In the genomic region with DNA sequence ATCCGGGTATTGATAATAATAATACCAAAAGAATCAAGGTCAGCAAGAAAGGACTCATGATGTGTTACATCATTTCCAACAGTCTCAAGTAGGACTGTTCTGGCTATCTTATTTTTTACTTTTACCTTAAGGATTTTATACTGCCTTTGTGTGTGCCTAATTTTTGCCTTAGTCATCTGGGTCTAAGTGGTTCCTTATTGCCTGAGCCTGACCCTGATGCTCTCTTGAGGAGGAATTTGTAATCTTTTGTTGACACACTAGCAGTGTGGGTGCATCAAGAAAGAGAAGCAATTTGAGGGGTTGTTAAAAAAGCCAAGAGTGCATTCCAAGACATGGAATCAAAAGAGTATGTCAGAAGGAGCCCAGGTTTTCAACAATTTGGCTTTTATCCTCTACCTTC, we compare ENCODE assay signal across 19 cellular contexts. TPM values are rescaled to one million over a fixed set of nuclear protein-coding genes. Genes with fewer than 3 reads are reported as not detected.
DNase-seq lines count a peak whose midpoint lies in the region; TF ChIP-seq lines count a peak whose summit lies in the region.
"Had no signal": no experiment of that assay in that cellular context is flagged by ENCODE, and none has a peak within 500 bp of the region (broad histone marks: within the 10 kb centered on the region; RNA-seq: fewer than 3 reads in every experiment).

No MANE protein-coding gene starts in this region.

- no peaks in the 10 kb centered on the region for H3K9me3 ChIP-seq in BLaER1
- H3K9me3 ChIP-seq in OCI-LY7 (ENCODE audit: low read length) = no peaks in the 10 kb centered on the region
- no peaks in the 10 kb centered on the region for H3K9me3 ChIP-seq in neutrophil
- H3K9me3 ChIP-seq: HAP-1 had no signal

- H3K9ac ChIP-seq in BLaER1 = no peak overlapping the region
- H3K9ac ChIP-seq: GM23248 had no signal

- DNase-seq in CD1c-positive myeloid dendritic cell (ENCODE audit: extremely low spot score) (peak; percentile 53), OCI-LY7 (ENCODE audit: low spot score) (no peak), superior temporal gyrus (ENCODE audit: extremely low spot score) (no peak), cerebellar cortex (ENCODE audit: low spot score) (no peak)
- no peak for DNase-seq in activated naive CD4-positive, alpha-beta T cell treated with anti-CD3 and anti-CD28 coated beads, Interleukin-2, amount 50 U/mL, for 16 hours
- DNase-seq: 8988T; Calu3; CD8-positive, alpha-beta T cell; DMS79 treated with DMSO at 0.1 percent for 48 hours; EL; GM23248 had no signal

- H3K9me2 ChIP-seq in OCI-LY7 (ENCODE audit: insufficient read depth, low read length) = no peaks in the 10 kb centered on the region

- TF ChIP-seq CTCF in OCI-LY7 (conservative IDR thresholded peaks at IDR 0.05; ENCODE audit: low read length) (no peak), neutrophil (IDR thresholded peaks at IDR 0.05) (no peak)

- no TSS peak for BruUV-seq in OCI-LY7 (replicated peaks; lab: Mats Ljungman, UMichigan)

- no peaks in the 10 kb centered on the region for H4K20me1 ChIP-seq in BLaER1
- no peaks in the 10 kb centered on the region for H4K20me1 ChIP-seq in OCI-LY7 (ENCODE audit: insufficient read depth, low read length)

- CTCF ChIA-PET in OCI-LY7 (lab: Charles Lee; ENCODE audit: unreplicated experiment) = no interaction called here

- H3K4me3 ChIP-seq in BLaER1 = no peak overlapping the region
- no peak overlapping the region for H3K4me3 ChIP-seq in OCI-LY7 (ENCODE audit: low read depth, low read length, poor library complexity, severe bottlenecking)
- H3K4me3 ChIP-seq in neutrophil (ENCODE audit: low read depth in 1 of 2, low read length in 1 of 2) = no peak overlapping the region
- H3K4me3 ChIP-seq: GM12878, GM23248, HAP-1 had no signal

- peak overlapping the region; percentile 83; the same call in 1 of the 2 replicates for H2AFZ ChIP-seq in OCI-LY7 (ENCODE audit: low read length)
- H2AFZ ChIP-seq: GM23248 had no signal

- POLR2A ChIA-PET in OCI-LY7 (lab: Charles Lee) = no interaction called here

- H3K79me2 ChIP-seq in OCI-LY7 (ENCODE audit: insufficient read depth, low read depth, low read length) = no peaks in the 10 kb centered on the region

- intact Hi-C loops in OCI-LY7 (cut with micrococcal nuclease; ENCODE audit: unreplicated experiment) = no loop called here

- peak overlapping the region; percentile 59; the same call in 1 of the 2 replicates for H3K4me2 ChIP-seq in BLaER1
- H3K4me2 ChIP-seq in OCI-LY7 (ENCODE audit: low read length) = no peak overlapping the region

- no peaks in the 10 kb centered on the region for H3K27me3 ChIP-seq in BLaER1
- no peaks in the 10 kb centered on the region for H3K27me3 ChIP-seq in neutrophil

- H3K36me3 ChIP-seq in BLaER1 (no peaks in the 10 kb centered on the region), OCI-LY7 (ENCODE audit: insufficient read depth, low read length) (no peaks in the 10 kb centered on the region), neutrophil (no peaks in the 10 kb centered on the region)
- H3K36me3 ChIP-seq: HAP-1 had no signal

- H3K27ac ChIP-seq in BLaER1 = no peak overlapping the region
- H3K27ac ChIP-seq in OCI-LY7 (ENCODE audit: low read depth, low read length, poor library complexity, severe bottlenecking) = no peak overlapping the region
- peak overlapping the region; percentile 78 for H3K27ac ChIP-seq in neutrophil
- H3K27ac ChIP-seq: C4-2B, GM23248 had no signal

- peaks cover 50% of the 10 kb centered on the region for H3K4me1 ChIP-seq in BLaER1
- H3K4me1 ChIP-seq in OCI-LY7 (ENCODE audit: insufficient read depth, low read length, poor library complexity, severe bottlenecking) = peaks cover 41% of the 10 kb centered on the region
- peaks cover 36 to 41% of the 10 kb centered on the region in 2 experiments for H3K4me1 ChIP-seq in neutrophil (ENCODE audit: control insufficient read depth in 1 of 2, insufficient read depth in 1 of 2, low read depth in 1 of 2, low read length in 1 of 2)
- H3K4me1 ChIP-seq: HAP-1 had no signal

RNA-seq across cellular contexts. Expression of a gene that starts 59.3 kb away (rescaled TPM):
- 0.38 and 0.41 TPM in 2 replicates for total RNA-seq in OCI-LY7 (2014; rRNA removed; shearing (Covaris generic))
- total RNA-seq in OCI-LY7 (2022) = 0.30 TPM in 1 of 2 replicates, not detected in the other
- total RNA-seq: B cell; Calu3; CD8-positive, alpha-beta T cell; G401; GM12878; GM23248; HT-29 had no signal
